8 cellular contexts compared by ENCODE assay signal in genomic region chr10:112951349-112952281, GRCh38. TPM values are rescaled to one million over a fixed set of nuclear protein-coding genes. Genes with fewer than 3 reads are reported as not detected.
DNase-seq lines count a peak whose midpoint lies in the region; ATAC-seq and TF ChIP-seq lines count a peak whose summit lies in the region.

No MANE protein-coding gene starts in this region.

- POLR2A ChIA-PET in CD4-positive, alpha-beta memory T cell (lab: Charles Lee; ENCODE audit: partially characterized antibody) = no interaction called here

- H3K27ac Mint-ChIP-seq in CD4-positive, alpha-beta memory T cell = peak overlapping the region; percentile 86 to 97 (median 93)

- peaks cover 11% of the 10 kb centered on the region for H3K27me3 ChIP-seq in CD4-positive, alpha-beta memory T cell (ENCODE audit: insufficient read depth, low read length)
- no peaks in the 10 kb centered on the region for H3K27me3 ChIP-seq in WERI-Rb-1 (ENCODE audit: insufficient read depth, low read depth, severe bottlenecking)
- H3K27me3 ChIP-seq in liver (ENCODE audit: control insufficient read depth in 4 of 4, insufficient read depth in 4 of 4, low read length in 3 of 4) = no peaks in the 10 kb centered on the region

- H3K27ac ChIP-seq in CD4-positive, alpha-beta memory T cell (ENCODE audit: low read depth, low read length) = no peak overlapping the region
- H3K27ac ChIP-seq in WERI-Rb-1 = peak overlapping the region; percentile 71
- H3K27ac ChIP-seq in coronary artery = peak overlapping the region; percentile 95 to 99
- H3K27ac ChIP-seq in liver (ENCODE audit: low read depth in 1 of 2, low read length in 2 of 2) = peak overlapping the region; percentile 93 to 99

- peak overlapping the region; percentile 96 to 98 for H3K9ac ChIP-seq in liver (ENCODE audit: low read depth in 1 of 2, low read length in 2 of 2)

- no peak for ATAC-seq in HG02884 (IDR thresholded peaks at IDR 0.05; ENCODE audit: unreplicated experiment)

- H3K9me3 Mint-ChIP-seq in CD4-positive, alpha-beta memory T cell = no peaks in the 10 kb centered on the region

- peaks cover 15 to 45% (median 21%) of the 10 kb centered on the region in 4 donors for H3K4me1 Mint-ChIP-seq in CD4-positive, alpha-beta memory T cell

- no peaks in the 10 kb centered on the region for H3K9me3 ChIP-seq in CD4-positive, alpha-beta memory T cell (ENCODE audit: control insufficient read depth in 1 of 2, low read length in 2 of 2)
- no peaks in the 10 kb centered on the region for H3K9me3 ChIP-seq in WERI-Rb-1 (ENCODE audit: severe bottlenecking)
- no peaks in the 10 kb centered on the region for H3K9me3 ChIP-seq in liver (ENCODE audit: control insufficient read depth in 4 of 4, low read length in 3 of 4)

- H3K36me3 ChIP-seq in CD4-positive, alpha-beta memory T cell (ENCODE audit: insufficient read depth, low read length) = no peaks in the 10 kb centered on the region
- H3K36me3 ChIP-seq in WERI-Rb-1 = no peaks in the 10 kb centered on the region
- H3K36me3 ChIP-seq in liver (ENCODE audit: control insufficient read depth in 4 of 4, insufficient read depth in 3 of 4, low read depth in 1 of 4, low read length in 3 of 4) = peaks cover 0 to 1% (median under 1%) of the 10 kb centered on the region in 4 donors

- WGBS in liver = under 1% methylated on average over 68 of the region's 68 CpGs

- peaks cover 0 to 9% of the 10 kb centered on the region in 2 donors for H3K36me3 Mint-ChIP-seq in CD4-positive, alpha-beta memory T cell

- H3K4me3 ChIP-seq in CD4-positive, alpha-beta memory T cell (ENCODE audit: low read length in 2 of 2) = peak overlapping the region; percentile 68 to 76
- H3K4me3 ChIP-seq in Jurkat, Clone E6-1 (ENCODE audit: low read length) = peak overlapping the region; percentile 66
- H3K4me3 ChIP-seq in WERI-Rb-1 (ENCODE audit: low read depth, low read length) (peak overlapping the region; percentile 89), coronary artery (peak overlapping the region; percentile 92), liver (ENCODE audit: low read depth in 1 of 3, low read length in 3 of 3) (peak overlapping the region; percentile 77 to 99 (median 92))

- H3K4me3 Mint-ChIP-seq in CD4-positive, alpha-beta memory T cell = peak overlapping the region; percentile 92 to 98 (median 94)

- peak; percentile 31 to 58 (median 42) for DNase-seq in CD4-positive, alpha-beta memory T cell
- DNase-seq in Jurkat, Clone E6-1 (ENCODE audit: low read depth, low spot score) = peak; percentile 30
- DNase-seq in WERI-Rb-1 = peak; percentile 26
- peak; percentile 85 for DNase-seq in coronary artery (ENCODE audit: low spot score)
- peak; percentile 30 for DNase-seq in stimulated activated CD4-positive, alpha-beta T cell treated with anti-CD3 and anti-CD28 coated beads, Interleukin-4, amount 100 ng/mL, for 24 hours
- DNase-seq in OCI-M2 (lab: John Stamatoyannopoulos, UW; ENCODE audit: unreplicated experiment) = no peak

- CTCF ChIA-PET in CD4-positive, alpha-beta memory T cell (lab: Charles Lee; ENCODE audit: partially characterized antibody) = no interaction called here

- intact Hi-C loops in CD4-positive, alpha-beta memory T cell (cut with micrococcal nuclease) = loop anchor here (2.0 to 5.0 kb wide), 2 partner anchors 55 to 431 kb away; no protein-coding TSS in a partner anchor

- no peak for TF ChIP-seq CTCF in WERI-Rb-1 (IDR thresholded peaks at IDR 0.05; ENCODE audit: low read depth, low read length)
- TF ChIP-seq CTCF in coronary artery (IDR thresholded peaks at IDR 0.05) = no peak
- no peak for TF ChIP-seq CTCF in liver (IDR thresholded peaks at IDR 0.05; ENCODE audit: low read depth, low read length, missing input control)

- H3K27me3 Mint-ChIP-seq in CD4-positive, alpha-beta memory T cell = peaks cover 16 to 21% of the 10 kb centered on the region in 2 donors

- peaks cover 24% of the 10 kb centered on the region for H3K4me1 ChIP-seq in CD4-positive, alpha-beta memory T cell (ENCODE audit: insufficient read depth, low read length)
- peaks cover 3 to 54% (median 27%) of the 10 kb centered on the region in 4 donors for H3K4me1 ChIP-seq in liver (ENCODE audit: control insufficient read depth in 4 of 4, insufficient read depth in 4 of 4, low read length in 3 of 4)

- peak; percentile 38 to 39 for TF ChIP-seq RAD21 in liver (IDR thresholded peaks at IDR 0.05)

TF ChIP-seq in liver, 16 proteins besides CTCF, POLR2A, EP300 and RAD21:
- TF ChIP-seq RXRA (IDR thresholded peaks at IDR 0.05) (peak in 1 of 2 donors; percentile 30), TAF1 (conservative IDR thresholded peaks at IDR 0.05) (peak; percentile 36), YY1 (IDR thresholded peaks at IDR 0.05) (peak; percentile 6), GABPA (IDR thresholded peaks at IDR 0.05 in 1 of 2, conservative IDR thresholded peaks at IDR 0.05 in 1 of 2) (no peak), HNF4A (conservative IDR thresholded peaks at IDR 0.05) (peak; percentile 12 to 48), NR2F2 (IDR thresholded peaks at IDR 0.05) (no peak), MAX (IDR thresholded peaks at IDR 0.05) (peak; percentile 34), SP1 (IDR thresholded peaks at IDR 0.05) (no peak)
- TF ChIP-seq, protein P1, sequence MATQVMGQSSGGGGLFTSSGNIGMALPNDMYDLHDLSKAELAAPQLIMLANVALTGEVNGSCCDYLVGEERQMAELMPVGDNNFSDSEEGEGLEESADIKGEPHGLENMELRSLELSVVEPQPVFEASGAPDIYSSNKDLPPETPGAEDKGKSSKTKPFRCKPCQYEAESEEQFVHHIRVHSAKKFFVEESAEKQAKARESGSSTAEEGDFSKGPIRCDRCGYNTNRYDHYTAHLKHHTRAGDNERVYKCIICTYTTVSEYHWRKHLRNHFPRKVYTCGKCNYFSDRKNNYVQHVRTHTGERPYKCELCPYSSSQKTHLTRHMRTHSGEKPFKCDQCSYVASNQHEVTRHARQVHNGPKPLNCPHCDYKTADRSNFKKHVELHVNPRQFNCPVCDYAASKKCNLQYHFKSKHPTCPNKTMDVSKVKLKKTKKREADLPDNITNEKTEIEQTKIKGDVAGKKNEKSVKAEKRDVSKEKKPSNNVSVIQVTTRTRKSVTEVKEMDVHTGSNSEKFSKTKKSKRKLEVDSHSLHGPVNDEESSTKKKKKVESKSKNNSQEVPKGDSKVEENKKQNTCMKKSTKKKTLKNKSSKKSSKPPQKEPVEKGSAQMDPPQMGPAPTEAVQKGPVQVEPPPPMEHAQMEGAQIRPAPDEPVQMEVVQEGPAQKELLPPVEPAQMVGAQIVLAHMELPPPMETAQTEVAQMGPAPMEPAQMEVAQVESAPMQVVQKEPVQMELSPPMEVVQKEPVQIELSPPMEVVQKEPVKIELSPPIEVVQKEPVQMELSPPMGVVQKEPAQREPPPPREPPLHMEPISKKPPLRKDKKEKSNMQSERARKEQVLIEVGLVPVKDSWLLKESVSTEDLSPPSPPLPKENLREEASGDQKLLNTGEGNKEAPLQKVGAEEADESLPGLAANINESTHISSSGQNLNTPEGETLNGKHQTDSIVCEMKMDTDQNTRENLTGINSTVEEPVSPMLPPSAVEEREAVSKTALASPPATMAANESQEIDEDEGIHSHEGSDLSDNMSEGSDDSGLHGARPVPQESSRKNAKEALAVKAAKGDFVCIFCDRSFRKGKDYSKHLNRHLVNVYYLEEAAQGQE (IDR thresholded peaks at IDR 0.05) = peak; percentile 82

RNA-seq across cellular contexts. Expression of gene TCF7L2, which starts 1.6 kb away (rescaled TPM):
- 1 to 10 TPM; 2.3 to 3.2 TPM for total RNA-seq in CD4-positive, alpha-beta memory T cell
- polyA plus RNA-seq in CD4-positive, alpha-beta memory T cell = 1 to 10 TPM in 1 of 2 donors, under 1 TPM in 1; 0.16 to 1.3 TPM
- polyA plus RNA-seq in Jurkat, Clone E6-1 (2012; ENCODE audit: insufficient read depth, insufficient read length) = 10.9 TPM
- 1 to 10 TPM; 4.9 to 9.3 TPM for total RNA-seq in liver
- 10 to 100 TPM in 1 of 2 donors, 1 to 10 TPM in 1; 7.4 to 18.0 TPM for polyA plus RNA-seq in liver
